32 cellular contexts compared by ENCODE assay signal in the genomic region with DNA sequence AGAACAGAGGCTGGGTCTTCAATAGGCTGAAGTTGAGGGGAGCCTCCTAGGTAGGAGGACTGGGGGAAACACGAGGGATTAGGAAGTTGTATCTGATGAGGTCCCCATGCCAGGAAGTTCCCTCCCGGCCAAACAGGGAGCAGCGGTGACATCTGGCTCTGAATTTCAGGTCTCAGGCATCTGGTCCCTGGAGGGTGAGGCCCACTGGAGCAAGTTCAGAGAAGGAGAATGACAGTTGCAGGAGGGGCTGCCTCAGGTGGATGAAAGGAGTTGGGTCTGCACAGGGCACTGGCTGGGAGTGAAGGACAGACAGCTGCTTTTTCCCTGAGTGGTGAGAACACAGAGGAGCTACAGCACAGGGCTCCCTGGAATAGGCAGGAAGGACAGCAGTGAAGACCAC. TPM values are rescaled to one million over a fixed set of nuclear protein-coding genes. Genes with fewer than 3 reads are reported as not detected.
"Had no signal": no experiment of that assay in that cellular context is flagged by ENCODE, and none has a peak within 500 bp of the region (broad histone marks: within the 10 kb centered on the region; RNA-seq: fewer than 3 reads in every experiment).

No MANE protein-coding gene starts in this region.

- H3K9me3 Mint-ChIP-seq: activated CD4-positive, alpha-beta memory T cell treated with anti-CD3 and anti-CD28 coated beads, Interleukin-2, amount 10 ng/mL, durations not matched to agents 7 days and 5 days; activated naive CD4-positive, alpha-beta T cell treated with anti-CD3 and anti-CD28 coated beads for 36 hours; brain; IgD-negative memory B cell; T-cell had no signal

- DNase-seq: activated CD4-positive, alpha-beta memory T cell treated with anti-CD3 and anti-CD28 coated beads, Interleukin-2, amount 10 ng/mL, durations not matched to agents 7 days and 5 days; activated CD4-positive, alpha-beta T cell treated with anti-CD3 and anti-CD28 coated beads for 36 hours; activated CD4-positive, alpha-beta T cell treated with anti-CD3 and anti-CD28 coated beads, Interleukin-2, amount 50 U/mL, for 1 hour; activated naive CD4-positive, alpha-beta T cell treated with anti-CD3 and anti-CD28 coated beads for 36 hours; activated T-cell treated with anti-CD3 and anti-CD28 coated beads for 4 hours; amygdala; KG1; NCI-H1092; NCI-H1417; NCI-H1694; NCI-H2029; NCI-H2107; NCI-H446; NCI-H748 treated with DMSO at 0.1 percent for 48 hours; NK-92 treated with Interleukin-12 subunit alpha and Interleukin-12 subunit beta, amount 100 ng/mL, for 24 hours; OCI-M1; RPMI8226; T-cell; T-helper 2 cell; T1000 had no signal

- H3K4me1 Mint-ChIP-seq: activated CD4-positive, alpha-beta memory T cell treated with anti-CD3 and anti-CD28 coated beads, Interleukin-2, amount 10 ng/mL, durations not matched to agents 7 days and 5 days; activated CD4-positive, alpha-beta T cell treated with anti-CD3 and anti-CD28 coated beads for 36 hours had no signal

- H3K27me3 ChIP-seq: cardiac muscle cell had no signal

- ATAC-seq: activated CD4-positive, alpha-beta T cell treated with anti-CD3 and anti-CD28 coated beads for 36 hours; Panc1; Right ventricle myocardium inferior; T-cell had no signal

- H3K36me3 Mint-ChIP-seq: activated naive CD8-positive, alpha-beta T cell had no signal

- H3K27ac ChIP-seq: cardiac muscle cell, SK-N-MC, VCaP had no signal

- H3K4me3 ChIP-seq: cardiac muscle cell, SK-N-MC had no signal

- H3K27ac Mint-ChIP-seq: activated CD4-positive, alpha-beta memory T cell treated with anti-CD3 and anti-CD28 coated beads, Interleukin-2, amount 10 ng/mL, durations not matched to agents 7 days and 5 days; activated CD4-positive, alpha-beta T cell treated with anti-CD3 and anti-CD28 coated beads for 36 hours; activated naive CD4-positive, alpha-beta T cell treated with anti-CD3 and anti-CD28 coated beads for 36 hours; activated naive CD8-positive, alpha-beta T cell; IgD-negative memory B cell; T-cell had no signal

- H3K4me3 Mint-ChIP-seq: activated CD4-positive, alpha-beta memory T cell treated with anti-CD3 and anti-CD28 coated beads, Interleukin-2, amount 10 ng/mL, durations not matched to agents 7 days and 5 days; activated CD4-positive, alpha-beta T cell treated with anti-CD3 and anti-CD28 coated beads for 36 hours; activated naive CD4-positive, alpha-beta T cell treated with anti-CD3 and anti-CD28 coated beads for 36 hours; activated naive CD8-positive, alpha-beta T cell; brain; IgD-negative memory B cell; T-cell had no signal

- H3K27me3 Mint-ChIP-seq: activated CD4-positive, alpha-beta memory T cell treated with anti-CD3 and anti-CD28 coated beads, Interleukin-2, amount 10 ng/mL, durations not matched to agents 7 days and 5 days; activated CD4-positive, alpha-beta T cell treated with anti-CD3 and anti-CD28 coated beads for 36 hours; activated naive CD8-positive, alpha-beta T cell; IgD-negative memory B cell; T-cell had no signal

RNA-seq across cellular contexts. Expression of gene ASCL5, which starts 18.1 kb away (rescaled TPM):
- total RNA-seq: activated CD4-positive, alpha-beta memory T cell treated with anti-CD3 and anti-CD28 coated beads, Interleukin-2, amount 10 ng/mL, durations not matched to agents 7 days and 5 days; activated CD8-positive, alpha-beta memory T cell treated with anti-CD3 and anti-CD28 coated beads for 36 hours; activated naive CD4-positive, alpha-beta T cell treated with anti-CD3 and anti-CD28 coated beads for 36 hours; astrocyte; LHCN-M2; M059J; Right ventricle myocardium inferior had no signal
- polyA plus RNA-seq: cardiac muscle cell, IgD-negative memory B cell had no signal

RNA-seq across cellular contexts. Expression of gene CACNA1S, which starts 32.9 kb away (rescaled TPM):
- total RNA-seq: activated CD4-positive, alpha-beta memory T cell treated with anti-CD3 and anti-CD28 coated beads, Interleukin-2, amount 10 ng/mL, durations not matched to agents 7 days and 5 days; activated CD4-positive, alpha-beta T cell treated with anti-CD3 and anti-CD28 coated beads for 36 hours; activated CD8-positive, alpha-beta memory T cell treated with anti-CD3 and anti-CD28 coated beads for 36 hours; activated naive CD4-positive, alpha-beta T cell treated with anti-CD3 and anti-CD28 coated beads for 36 hours; astrocyte; M059J; Right ventricle myocardium inferior; T-cell had no signal
- polyA plus RNA-seq: cardiac muscle cell, IgD-negative memory B cell had no signal

RNA-seq across cellular contexts. Expression of gene IGFN1, which starts 45.5 kb away (rescaled TPM):
- total RNA-seq: activated CD4-positive, alpha-beta memory T cell treated with anti-CD3 and anti-CD28 coated beads, Interleukin-2, amount 10 ng/mL, durations not matched to agents 7 days and 5 days; activated CD4-positive, alpha-beta T cell treated with anti-CD3 and anti-CD28 coated beads for 36 hours; activated CD8-positive, alpha-beta memory T cell treated with anti-CD3 and anti-CD28 coated beads for 36 hours; activated naive CD4-positive, alpha-beta T cell treated with anti-CD3 and anti-CD28 coated beads for 36 hours; cardiac muscle cell; M059J; Right ventricle myocardium inferior; T-cell had no signal
- polyA plus RNA-seq: cardiac muscle cell, IgD-negative memory B cell had no signal
